ENCODE assay signal across 9 cellular contexts in the genomic region with DNA sequence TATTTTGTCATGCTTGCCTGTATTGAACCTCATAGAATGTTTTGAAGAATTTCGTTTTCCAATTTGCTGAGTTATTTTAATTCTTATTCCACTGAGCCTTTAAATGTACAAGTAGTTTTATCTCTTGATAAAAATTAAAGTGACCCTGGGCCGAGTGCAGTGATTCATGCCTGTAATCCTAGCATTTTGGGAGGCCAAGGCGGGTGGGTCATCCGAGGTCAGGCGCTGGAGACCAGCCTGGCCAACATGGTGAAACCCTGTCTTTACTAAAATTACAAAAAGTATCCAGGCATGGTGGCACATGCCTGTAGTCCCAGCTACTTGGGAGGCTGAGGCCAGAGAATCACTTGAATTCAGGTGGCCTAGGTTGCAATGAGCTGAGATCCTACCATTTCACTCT. TPM values are rescaled to one million over a fixed set of nuclear protein-coding genes. Genes with fewer than 3 reads are reported as not detected.
"Had no signal": no experiment of that assay in that cellular context is flagged by ENCODE, and none has a peak within 500 bp of the region (broad histone marks: within the 10 kb centered on the region; RNA-seq: fewer than 3 reads in every experiment).

No MANE protein-coding gene starts in this region.

RNA-seq across cellular contexts. Expression of a gene that starts 38.8 kb away (rescaled TPM):
- total RNA-seq: activated T-helper 2 cell treated with anti-CD3 and anti-CD28 coated beads, Interferon-gamma antibody, Interleukin-2, Interleukin-4, amounts not matched to agents 10 μg/mL and 5 μg/mL and 100 μg/mL, durations not matched to agents 14 hours and 24 hours and 36 hours; body of pancreas; fibroblast of lung; lower leg skin; occipital lobe; right lobe of liver; stomach; T-helper 1 cell treated with Interleukin-12 subunit alpha and Interleukin-12 subunit beta and Interleukin-4 antibody, amounts not matched to agents 30 ng/mL and 1 ng/mL, for 36 hours had no signal
- polyA plus RNA-seq: fibroblast of lung, stomach, urinary bladder had no signal
